ENCODE assay signal across 32 cellular contexts in genomic region chr1:245893025-245893424, GRCh38.
DNase-seq lines count a peak whose midpoint lies in the region; ATAC-seq, FAIRE-seq and TF ChIP-seq lines count a peak whose summit lies in the region.
"Had no signal": no experiment of that assay in that cellular context is flagged by ENCODE, and none has a peak within 500 bp of the region (broad histone marks: within the 10 kb centered on the region; RNA-seq: fewer than 3 reads in every experiment).

No MANE protein-coding gene starts in this region.

- no peak for ATAC-seq in K562
- ATAC-seq: A549; CD8-positive, alpha-beta T cell had no signal

- H3K4me2 ChIP-seq in K562 (ENCODE audit: insufficient read depth, low read length), result no peak overlapping the region
- H3K4me2 ChIP-seq: A549; BLaER1; BLaER1 treated with 17β-estradiol and CSF1 and Interleukin-3, amounts not matched to agents 10 nM and 100 nM had no signal

- H3K9me3 ChIP-seq in HEK293 (ENCODE audit: control insufficient read depth, insufficient read depth, low read depth, low read length), result no peaks in the 10 kb centered on the region
- peaks cover 14% of the 10 kb centered on the region for H3K9me3 ChIP-seq in K562 (replicated peaks; ENCODE audit: control insufficient read depth, insufficient read depth, low read depth, low read length)
- H3K9me3 ChIP-seq: A549, Caco-2 had no signal

- H3K79me2 ChIP-seq in K562 (ENCODE audit: control insufficient read depth, insufficient read depth, low read length), result peaks cover 32% of the 10 kb centered on the region; the same call in 2 of the 3 replicates

- H3K27me3 ChIP-seq in K562 (ENCODE audit: control insufficient read depth in 2 of 2, insufficient read depth in 2 of 2, low read length in 2 of 2), result no peaks in the 10 kb centered on the region
- H3K27me3 ChIP-seq: BE2C; BLaER1; BLaER1 treated with 17β-estradiol and CSF1 and Interleukin-3, amounts not matched to agents 10 nM and 100 nM had no signal

- intact Hi-C loops in K562 (cut with micrococcal nuclease), result no loop called here

- no peaks in the 10 kb centered on the region for H3K27me3 Mint-ChIP-seq in chondrocyte (ENCODE audit: low read depth)
- H3K27me3 Mint-ChIP-seq: B cell; CD4-positive, alpha-beta memory T cell; CD4-positive, alpha-beta T cell; CD4-positive, CD25-positive, alpha-beta regulatory T cell; CD8-positive, alpha-beta memory T cell had no signal

- peaks cover 24% of the 10 kb centered on the region for H3K36me3 Mint-ChIP-seq in chondrocyte (ENCODE audit: low read depth)

- H3K4me1 Mint-ChIP-seq in chondrocyte (ENCODE audit: low read depth), result peaks cover 17% of the 10 kb centered on the region
- H3K4me1 Mint-ChIP-seq: CD8-positive, alpha-beta memory T cell had no signal

- POLR2A ChIA-PET in HEK293 (lab: Yijun Ruan, JAX), result no interaction called here
- POLR2A ChIA-PET in K562 (lab: Yijun Ruan, JAX), result no interaction called here

- peaks cover 26% of the 10 kb centered on the region for H3K9me3 Mint-ChIP-seq in chondrocyte (ENCODE audit: low read depth)

- H3K27ac Mint-ChIP-seq in chondrocyte (ENCODE audit: unreplicated experiment), result no peak overlapping the region
- H3K27ac Mint-ChIP-seq: B cell; CD14-positive monocyte; CD4-positive, alpha-beta memory T cell; CD4-positive, alpha-beta T cell; CD8-positive, alpha-beta memory T cell; CD8-positive, alpha-beta T cell had no signal

- no peak for TF ChIP-seq CTCF in HEK293 (tag by site-specific recombination; IDR thresholded peaks at IDR 0.05)
- no peak for TF ChIP-seq CTCF in K562 (IDR thresholded peaks at IDR 0.05 in 2 of 3, conservative IDR thresholded peaks at IDR 0.05 in 1 of 3; ENCODE audit: insufficient read depth in 2 of 3, low read depth in 1 of 3, low read length in 3 of 3)
- no peak for TF ChIP-seq CTCF in chondrocyte (IDR thresholded peaks at IDR 0.05)

- no TSS peak for BruUV-seq in K562 (replicated peaks; lab: Mats Ljungman, UMichigan)

- no peaks in the 10 kb centered on the region for H3K9me1 ChIP-seq in K562 (ENCODE audit: control insufficient read depth, insufficient read depth, low read length)

- no peak for TF ChIP-seq POLR2A in K562 (conservative IDR thresholded peaks at IDR 0.05)

- no peaks in the 10 kb centered on the region for H3K4me1 ChIP-seq in HEK293 (ENCODE audit: control insufficient read depth, insufficient read depth, low read length)
- H3K4me1 ChIP-seq in K562 (replicated peaks in 1 of 2; ENCODE audit: control insufficient read depth in 2 of 2, insufficient read depth in 2 of 2, low read length in 2 of 2), result no peaks in the 10 kb centered on the region
- H3K4me1 ChIP-seq: A549, BE2C, Caco-2 had no signal

- TF ChIP-seq RAD21 in K562 (CRISPR knock-in tag; conservative IDR thresholded peaks at IDR 0.05 in 1 of 2, IDR thresholded peaks at IDR 0.05 in 1 of 2), result no peak

- TF ChIP-seq EP300 in K562 (IDR thresholded peaks at IDR 0.05; ENCODE audit: low read length), result no peak

- H3K9ac ChIP-seq in K562 (ENCODE audit: insufficient read depth in 1 of 2, low read depth in 2 of 2, low read length in 2 of 2), result no peak overlapping the region
- H3K9ac ChIP-seq: BLaER1; BLaER1 treated with 17β-estradiol and CSF1 and Interleukin-3, amounts not matched to agents 10 nM and 100 nM had no signal

- no peak overlapping the region for H2AFZ ChIP-seq in K562 (ENCODE audit: low read depth, low read length)

- in situ Hi-C loops in K562 (cut with MboI), result no loop called here

- H3K36me3 ChIP-seq in HEK293 (ENCODE audit: control insufficient read depth in 2 of 2, insufficient read depth in 1 of 2, low read length in 2 of 2) (no peaks in the 10 kb centered on the region), K562 (ENCODE audit: control insufficient read depth, insufficient read depth, low read length) (peaks cover 54% of the 10 kb centered on the region)

- no peak overlapping the region for H3K4me3 ChIP-seq in HEK293 (ENCODE audit: low read depth, low read length)
- H3K4me3 ChIP-seq in K562, result no peak overlapping the region
- H3K4me3 ChIP-seq: A549; BLaER1; BLaER1 treated with 17β-estradiol and CSF1 and Interleukin-3, amounts not matched to agents 10 nM and 100 nM had no signal

- no peak overlapping the region for H3K4me3 Mint-ChIP-seq in chondrocyte (ENCODE audit: unreplicated experiment)
- H3K4me3 Mint-ChIP-seq: B cell; CD14-positive monocyte; CD4-positive, alpha-beta memory T cell; CD4-positive, alpha-beta T cell; CD4-positive, CD25-positive, alpha-beta regulatory T cell; CD8-positive, alpha-beta memory T cell; CD8-positive, alpha-beta T cell had no signal

- 74% methylated on average over 1 of the region's 1 CpG for WGBS in K562 (ENCODE audit: insufficient coverage, low coverage, missing lambda C conversion rate)

- H4K20me1 ChIP-seq in K562 (replicated peaks; ENCODE audit: control insufficient read depth, insufficient read depth, low read length), result no peaks in the 10 kb centered on the region
- H4K20me1 ChIP-seq: BLaER1; BLaER1 treated with 17β-estradiol and CSF1 and Interleukin-3, amounts not matched to agents 10 nM and 100 nM had no signal

- H3K27ac ChIP-seq in HEK293 (ENCODE audit: extremely low read depth, low read depth, low read length) (no peak overlapping the region), K562 (ENCODE audit: extremely low read depth, low read depth, low read length) (no peak overlapping the region)
- H3K27ac ChIP-seq: 22Rv1; A549; BLaER1; BLaER1 treated with 17β-estradiol and CSF1 and Interleukin-3, amounts not matched to agents 10 nM and 100 nM; C4-2B had no signal

- CTCF ChIA-PET in HEK293 (lab: Yijun Ruan, JAX), result no interaction called here
- CTCF ChIA-PET in K562 (lab: Yijun Ruan, JAX; ENCODE audit: low intra/inter-chr PET ratio), result no interaction called here

- no peak for DNase-seq in K562 (ENCODE audit: extremely low read depth in 1 of 4, low spot score in 3 of 4)
- no peak for DNase-seq in NCI-H1417 (lab: John Stamatoyannopoulos, UW)
- no peak for DNase-seq in chondrocyte (ENCODE audit: low spot score)
- DNase-seq: 8988T; ACHN; AML-193; BE2C; C1 segment of cervical spinal cord; Caco-2; Calu3; CD4-positive, alpha-beta memory T cell; CD4-positive, alpha-beta T cell; CD4-positive, CD25-positive, alpha-beta regulatory T cell; CD8-positive, alpha-beta memory T cell; CD8-positive, alpha-beta T cell; COR-L47; DMS 273 treated with DMSO at 0.1 percent for 48 hours; DMS153; DMS53; DMS79; DMS79 treated with DMSO at 0.1 percent for 48 hours; DND-41; EL had no signal

- no peak for FAIRE-seq in K562 (lab: Jason Lieb, UNC)
- FAIRE-seq: A204.1, A549 had no signal

TF ChIP-seq in HEK293, 187 proteins besides CTCF, POLR2A, EP300 and RAD21:
- no peak for TF ChIP-seq ZNF16 (tag by site-specific recombination; IDR thresholded peaks at IDR 0.05; ENCODE audit: low read depth)
- peak; percentile 69; the same call in 1 of the 2 replicates for TF ChIP-seq ZNF184 (tag by site-specific recombination; IDR thresholded peaks at IDR 0.05)

TF ChIP-seq in K562, 482 proteins besides CTCF, POLR2A, EP300 and RAD21 (continues in another document):
- TF ChIP-seq CHCHD3 (CRISPR knock-in tag; IDR thresholded peaks at IDR 0.05) (no peak), ZNF354B (CRISPR knock-in tag; IDR thresholded peaks at IDR 0.05) (no peak), SAFB2 (IDR thresholded peaks at IDR 0.05; ENCODE audit: borderline replicate concordance, low read depth, low read length, severe bottlenecking) (no peak), RREB1 (CRISPR knock-in tag; IDR thresholded peaks at IDR 0.05) (no peak), RBM25 (IDR thresholded peaks at IDR 0.05; ENCODE audit: low read depth, low read length, severe bottlenecking) (peak; percentile 78), SREBF1 (IDR thresholded peaks at IDR 0.05; ENCODE audit: borderline replicate concordance, low read depth, low read length) (no peak), SNRNP70 (optimal IDR thresholded peaks at IDR 0.05; ENCODE audit: low read depth, low read length) (no peak), JUNB (CRISPR knock-in tag; conservative IDR thresholded peaks at IDR 0.05) (no peak)

Comparison
In these comparisons a context has a peak if more than half of its experiments do, and no peak if none do; other contexts are left out.
1. Of the 44 proteins assayed by ChIP-seq in both K562 and HEK293: peak only in K562: none; only in HEK293: none; in both: ZNF184; in neither: 43.